Comparison of ENCODE assay signal across 14 cellular contexts in the genomic region with DNA sequence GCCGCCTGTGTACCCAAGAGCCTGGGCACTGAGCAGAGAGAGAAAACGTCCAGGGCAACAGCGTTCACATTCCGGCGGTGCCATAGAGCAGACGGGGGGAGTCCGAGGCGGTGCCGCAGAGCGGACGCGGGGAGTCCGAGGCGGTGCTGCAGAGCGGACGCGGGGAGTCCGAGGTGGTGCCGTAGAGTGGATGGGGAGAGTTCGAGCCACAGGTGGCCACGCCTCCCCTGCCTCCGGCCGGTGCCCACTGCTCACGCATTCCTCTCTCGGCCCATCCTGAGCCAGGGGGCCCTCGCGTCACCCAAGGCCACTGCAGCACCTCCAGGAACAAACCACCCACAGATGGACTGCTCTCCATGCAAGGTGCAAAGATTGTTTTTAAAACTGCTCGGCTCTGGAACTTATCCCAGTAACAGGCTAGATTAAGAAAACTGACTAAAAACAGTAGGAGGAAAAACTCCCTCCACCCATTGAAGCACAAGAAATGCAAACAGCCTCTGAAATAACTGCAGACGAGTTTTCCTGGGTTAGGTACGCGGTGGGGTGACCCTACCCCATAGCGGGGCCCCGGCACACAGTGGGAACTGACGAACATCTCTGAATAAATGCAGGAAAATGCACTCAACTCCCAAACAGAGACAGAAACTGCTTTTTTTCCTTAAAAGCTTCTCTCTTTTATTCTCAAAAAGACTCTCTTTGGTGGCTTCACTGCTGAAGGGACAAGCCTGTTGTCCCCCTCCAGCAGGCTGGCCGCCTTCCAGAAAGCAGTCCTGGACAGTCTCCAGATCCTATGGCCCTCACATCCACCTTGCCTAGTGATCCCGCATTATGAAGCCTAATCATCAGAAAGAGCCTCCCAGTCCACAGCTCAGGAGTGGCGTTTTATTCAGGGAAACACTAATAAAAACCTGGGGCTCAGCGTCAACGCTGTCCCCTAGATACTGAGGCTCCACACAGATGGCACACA. TPM values are rescaled to one million over a fixed set of nuclear protein-coding genes. Genes with fewer than 3 reads are reported as not detected.
DNase-seq lines count a peak whose midpoint lies in the region; ATAC-seq and TF ChIP-seq lines count a peak whose summit lies in the region.
"Had no signal": no experiment of that assay in that cellular context is flagged by ENCODE, and none has a peak within 500 bp of the region (broad histone marks: within the 10 kb centered on the region; RNA-seq: fewer than 3 reads in every experiment).

No MANE protein-coding gene starts in this region.

- TF ChIP-seq CTCF in esophagus muscularis mucosa (IDR thresholded peaks at IDR 0.05) = no peak
- no peak for TF ChIP-seq CTCF in nephron (IDR thresholded peaks at IDR 0.05; ENCODE audit: unreplicated experiment in 3 of 3)
- no peak for TF ChIP-seq CTCF in thyroid gland (IDR thresholded peaks at IDR 0.05)

- CTCF ChIA-PET in activated naive CD4-positive, alpha-beta T cell treated with anti-CD3 and anti-CD28 coated beads for 36 hours (lab: Charles Lee) = no interaction called here

- ATAC-seq in effector memory CD8-positive, alpha-beta T cell (replicated peaks) = no peak

- TF ChIP-seq POLR2A in esophagus muscularis mucosa (IDR thresholded peaks at IDR 0.05; ENCODE audit: low read depth) (no peak), thyroid gland (IDR thresholded peaks at IDR 0.05) (peak in 1 of 2 donors; percentile 58)

- H3K36me3 ChIP-seq in esophagus muscularis mucosa (peaks cover 0 to 3% (median 1%) of the 10 kb centered on the region in 4 donors), thyroid gland (no peaks in the 10 kb centered on the region)
- H3K36me3 ChIP-seq: adrenal gland, HAP-1 had no signal

- H3K27ac Mint-ChIP-seq in nephron = peak overlapping the region; percentile 60 to 79 (median 71)
- no peak overlapping the region for H3K27ac Mint-ChIP-seq in activated naive CD4-positive, alpha-beta T cell treated with anti-CD3 and anti-CD28 coated beads for 36 hours
- no peak overlapping the region for H3K27ac Mint-ChIP-seq in activated T-helper 1 cell treated with anti-CD3 and anti-CD28 coated beads, Interleukin-12 subunit alpha, Interleukin-12 subunit beta, Interleukin-2, Interleukin-4 antibody, amounts not matched to agents 30 ng/mL and 10 ng/mL and 1 ng/mL, durations not matched to agents 14 hours and 24 hours and 36 hours
- no peak overlapping the region for H3K27ac Mint-ChIP-seq in effector memory CD8-positive, alpha-beta T cell

- H3K9me3 Mint-ChIP-seq in nephron = no peaks in the 10 kb centered on the region
- H3K9me3 Mint-ChIP-seq in activated naive CD4-positive, alpha-beta T cell treated with anti-CD3 and anti-CD28 coated beads for 36 hours = no peaks in the 10 kb centered on the region
- H3K9me3 Mint-ChIP-seq in activated T-helper 1 cell treated with anti-CD3 and anti-CD28 coated beads, Interleukin-12 subunit alpha, Interleukin-12 subunit beta, Interleukin-2, Interleukin-4 antibody, amounts not matched to agents 30 ng/mL and 10 ng/mL and 1 ng/mL, durations not matched to agents 14 hours and 24 hours and 36 hours = no peaks in the 10 kb centered on the region
- no peaks in the 10 kb centered on the region for H3K9me3 Mint-ChIP-seq in effector memory CD8-positive, alpha-beta T cell

- DNase-seq in NCI-H69 (lab: John Stamatoyannopoulos, UW) (peak; percentile 2), esophagus muscularis mucosa (ENCODE audit: extremely low spot score) (no peak), thyroid gland (peak; percentile 89 to 91)
- DNase-seq in activated CD4-positive, alpha-beta T cell treated with anti-CD3 and anti-CD28 coated beads for 4 hours = no peak
- DNase-seq in activated naive CD4-positive, alpha-beta T cell treated with anti-CD3 and anti-CD28 coated beads for 36 hours = no peak
- DNase-seq in activated T-helper 1 cell treated with anti-CD3 and anti-CD28 coated beads, Interleukin-12 subunit alpha, Interleukin-12 subunit beta, Interleukin-2, Interleukin-4 antibody, amounts not matched to agents 30 ng/mL and 10 ng/mL and 1 ng/mL, durations not matched to agents 14 hours and 24 hours and 36 hours (ENCODE audit: low spot score) = no peak
- no peak for DNase-seq in effector memory CD8-positive, alpha-beta T cell
- DNase-seq: left cardiac atrium, NCI-H1417 treated with DMSO at 0.1 percent for 48 hours, NCI-H526 had no signal

- H3K4me3 ChIP-seq in esophagus muscularis mucosa = peak overlapping the region; percentile 33 to 38 (median 36)
- H3K4me3 ChIP-seq in thyroid gland (replicated peaks in 1 of 3) = no peak overlapping the region
- H3K4me3 ChIP-seq: adrenal gland; BLaER1 treated with 17β-estradiol and CSF1 and Interleukin-3, amounts not matched to agents 10 nM and 100 nM; HAP-1 had no signal

- H3K27me3 ChIP-seq in esophagus muscularis mucosa (no peaks in the 10 kb centered on the region), thyroid gland (no peaks in the 10 kb centered on the region)
- H3K27me3 ChIP-seq: adrenal gland had no signal

- 67% methylated on average over 38 of the region's 39 CpGs for WGBS in esophagus muscularis mucosa
- WGBS in thyroid gland, 2 donors = 45 to 54% methylated on average over 39 of the region's 39 CpGs

- intact Hi-C loops in esophagus muscularis mucosa (cut with DNase I) (no loop called here), thyroid gland (cut with DNase I) (no loop called here)
- intact Hi-C loops in activated naive CD4-positive, alpha-beta T cell treated with anti-CD3 and anti-CD28 coated beads for 36 hours (cut with micrococcal nuclease) = no loop called here
- intact Hi-C loops in activated T-helper 1 cell treated with anti-CD3 and anti-CD28 coated beads, Interleukin-12 subunit alpha, Interleukin-12 subunit beta, Interleukin-2, Interleukin-4 antibody, amounts not matched to agents 30 ng/mL and 10 ng/mL and 1 ng/mL, durations not matched to agents 14 hours and 24 hours and 36 hours (cut with micrococcal nuclease) = no loop called here

- no peak overlapping the region for H3K4me3 Mint-ChIP-seq in nephron
- no peak overlapping the region for H3K4me3 Mint-ChIP-seq in activated naive CD4-positive, alpha-beta T cell treated with anti-CD3 and anti-CD28 coated beads for 36 hours
- H3K4me3 Mint-ChIP-seq in activated T-helper 1 cell treated with anti-CD3 and anti-CD28 coated beads, Interleukin-12 subunit alpha, Interleukin-12 subunit beta, Interleukin-2, Interleukin-4 antibody, amounts not matched to agents 30 ng/mL and 10 ng/mL and 1 ng/mL, durations not matched to agents 14 hours and 24 hours and 36 hours = no peak overlapping the region
- H3K4me3 Mint-ChIP-seq in effector memory CD8-positive, alpha-beta T cell = no peak overlapping the region

- no peak for TF ChIP-seq EP300 in esophagus muscularis mucosa (IDR thresholded peaks at IDR 0.05)

- peaks cover 17% of the 10 kb centered on the region for H3K36me3 Mint-ChIP-seq in nephron (ENCODE audit: low read depth)
- H3K36me3 Mint-ChIP-seq in activated naive CD4-positive, alpha-beta T cell treated with anti-CD3 and anti-CD28 coated beads for 36 hours (ENCODE audit: low read depth) = no peaks in the 10 kb centered on the region
- no peaks in the 10 kb centered on the region for H3K36me3 Mint-ChIP-seq in activated T-helper 1 cell treated with anti-CD3 and anti-CD28 coated beads, Interleukin-12 subunit alpha, Interleukin-12 subunit beta, Interleukin-2, Interleukin-4 antibody, amounts not matched to agents 30 ng/mL and 10 ng/mL and 1 ng/mL, durations not matched to agents 14 hours and 24 hours and 36 hours (ENCODE audit: low read depth)
- no peaks in the 10 kb centered on the region for H3K36me3 Mint-ChIP-seq in effector memory CD8-positive, alpha-beta T cell (ENCODE audit: insufficient read depth)

- peaks cover 45% of the 10 kb centered on the region for H3K4me1 Mint-ChIP-seq in nephron
- H3K4me1 Mint-ChIP-seq in activated naive CD4-positive, alpha-beta T cell treated with anti-CD3 and anti-CD28 coated beads for 36 hours (ENCODE audit: low read depth) = peaks cover 10% of the 10 kb centered on the region
- no peaks in the 10 kb centered on the region for H3K4me1 Mint-ChIP-seq in activated T-helper 1 cell treated with anti-CD3 and anti-CD28 coated beads, Interleukin-12 subunit alpha, Interleukin-12 subunit beta, Interleukin-2, Interleukin-4 antibody, amounts not matched to agents 30 ng/mL and 10 ng/mL and 1 ng/mL, durations not matched to agents 14 hours and 24 hours and 36 hours (ENCODE audit: low read depth)
- no peaks in the 10 kb centered on the region for H3K4me1 Mint-ChIP-seq in effector memory CD8-positive, alpha-beta T cell (ENCODE audit: low read depth in 2 of 2)

- H3K4me1 ChIP-seq in esophagus muscularis mucosa = peaks cover 4 to 68% (median 66%) of the 10 kb centered on the region in 4 donors
- peaks cover 17 to 24% of the 10 kb centered on the region in 2 donors for H3K4me1 ChIP-seq in thyroid gland
- H3K4me1 ChIP-seq: HAP-1 had no signal

- H3K27ac ChIP-seq in esophagus muscularis mucosa (replicated peaks in 1 of 4) (peak overlapping the region; percentile 64 to 83 (median 76)), thyroid gland (peak overlapping the region; percentile 77 to 97 (median 96))
- H3K27ac ChIP-seq: adrenal gland; BLaER1 treated with 17β-estradiol and CSF1 and Interleukin-3, amounts not matched to agents 10 nM and 100 nM had no signal

- no peaks in the 10 kb centered on the region for H3K27me3 Mint-ChIP-seq in nephron (ENCODE audit: low read depth)
- H3K27me3 Mint-ChIP-seq in activated naive CD4-positive, alpha-beta T cell treated with anti-CD3 and anti-CD28 coated beads for 36 hours (ENCODE audit: low read depth) = peaks cover 15% of the 10 kb centered on the region
- H3K27me3 Mint-ChIP-seq in activated T-helper 1 cell treated with anti-CD3 and anti-CD28 coated beads, Interleukin-12 subunit alpha, Interleukin-12 subunit beta, Interleukin-2, Interleukin-4 antibody, amounts not matched to agents 30 ng/mL and 10 ng/mL and 1 ng/mL, durations not matched to agents 14 hours and 24 hours and 36 hours (ENCODE audit: insufficient read depth) = peaks cover 16% of the 10 kb centered on the region
- H3K27me3 Mint-ChIP-seq in effector memory CD8-positive, alpha-beta T cell = peaks cover 45 to 59% of the 10 kb centered on the region in 2 donors

- H3K9me3 ChIP-seq in esophagus muscularis mucosa = no peaks in the 10 kb centered on the region
- H3K9me3 ChIP-seq in thyroid gland = no peaks in the 10 kb centered on the region
- H3K9me3 ChIP-seq: adrenal gland, HAP-1 had no signal

RNA-seq across cellular contexts. Expression of a gene that starts 55.9 kb away (rescaled TPM):
- total RNA-seq in esophagus muscularis mucosa (10 to 100 TPM; 38.6 to 66.4 (median 55.7) TPM), thyroid gland (10 to 100 TPM; 11.4 to 14.6 (median 12.3) TPM)
- total RNA-seq in activated naive CD4-positive, alpha-beta T cell treated with anti-CD3 and anti-CD28 coated beads for 36 hours = under 1 TPM; 0.67 to 0.91 TPM
- 1.5 and 1.6 TPM in 2 replicates for total RNA-seq in activated T-helper 1 cell treated with anti-CD3 and anti-CD28 coated beads, Interleukin-12 subunit alpha, Interleukin-12 subunit beta, Interleukin-2, Interleukin-4 antibody, amounts not matched to agents 30 ng/mL and 10 ng/mL and 1 ng/mL, durations not matched to agents 14 hours and 24 hours and 36 hours

Comparison
In these comparisons a context has a peak if more than half of its experiments do, and no peak if none do; other contexts are left out.
1. DNase-seq: peak in NCI-H69 (single experiment) and thyroid gland (2 of 2); none in esophagus muscularis mucosa (single experiment), activated CD4-positive, alpha-beta T cell treated with anti-CD3 and anti-CD28 coated beads for 4 hours (0 of 2), activated naive CD4-positive, alpha-beta T cell treated with anti-CD3 and anti-CD28 coated beads for 36 hours (single experiment), activated T-helper 1 cell treated with anti-CD3 and anti-CD28 coated beads, Interleukin-12 subunit alpha, Interleukin-12 subunit beta, Interleukin-2, Interleukin-4 antibody, amounts not matched to agents 30 ng/mL and 10 ng/mL and 1 ng/mL, durations not matched to agents 14 hours and 24 hours and 36 hours (single experiment) and effector memory CD8-positive, alpha-beta T cell (0 of 3).
2. H3K4me3 ChIP-seq: peak in esophagus muscularis mucosa (4 of 4); none in thyroid gland (0 of 3).
3. H3K27ac Mint-ChIP-seq: peak in nephron (3 of 3); none in activated naive CD4-positive, alpha-beta T cell treated with anti-CD3 and anti-CD28 coated beads for 36 hours (single experiment), activated T-helper 1 cell treated with anti-CD3 and anti-CD28 coated beads, Interleukin-12 subunit alpha, Interleukin-12 subunit beta, Interleukin-2, Interleukin-4 antibody, amounts not matched to agents 30 ng/mL and 10 ng/mL and 1 ng/mL, durations not matched to agents 14 hours and 24 hours and 36 hours (single experiment) and effector memory CD8-positive, alpha-beta T cell (0 of 2).